ENCODE assay signal across 8 cellular contexts in the genomic region with DNA sequence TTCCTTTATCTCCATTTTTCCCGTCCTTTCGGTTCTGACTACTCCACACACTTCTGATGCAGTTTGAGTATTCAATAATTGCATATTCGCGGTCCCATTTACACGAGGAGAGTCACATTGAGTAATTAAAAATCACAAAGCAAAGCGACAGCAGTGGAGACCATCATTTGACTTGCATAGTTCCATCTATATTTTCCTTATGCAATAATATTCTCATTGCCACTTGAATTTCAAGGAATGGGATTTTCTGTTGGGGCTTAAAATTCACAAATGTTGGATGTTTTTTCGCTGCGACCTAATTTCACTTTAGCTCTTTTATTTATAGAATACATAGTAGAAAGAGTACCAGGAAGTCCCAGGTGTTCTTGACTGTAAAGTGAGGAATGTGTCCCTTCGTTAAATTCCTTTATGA.
DNase-seq lines count a peak whose midpoint lies in the region; ATAC-seq and TF ChIP-seq lines count a peak whose summit lies in the region.

No MANE protein-coding gene starts in this region.

- TF ChIP-seq CTCF in left lung (IDR thresholded peaks at IDR 0.05) (no peak), GM10266 (IDR thresholded peaks at IDR 0.05; ENCODE audit: control insufficient read depth, insufficient read depth, low read depth, missing control alignments) (no peak)

- H3K27me3 Mint-ChIP-seq in T-helper 2 cell treated with Interferon-gamma antibody and Interleukin-4, amounts not matched to agents 5 μg/mL and 100 μg/mL, for 36 hours (ENCODE audit: low read depth): no peaks in the 10 kb centered on the region
- peaks cover 1% of the 10 kb centered on the region for H3K27me3 Mint-ChIP-seq in activated naive CD8-positive, alpha-beta T cell treated with anti-CD3 and anti-CD28 coated beads, Interleukin-2, amount 50 U/mL, for 24 hours

- H3K27ac Mint-ChIP-seq in T-helper 2 cell treated with Interferon-gamma antibody and Interleukin-4, amounts not matched to agents 5 μg/mL and 100 μg/mL, for 36 hours: peak overlapping the region; percentile 93
- peak overlapping the region; percentile 82 for H3K27ac Mint-ChIP-seq in activated naive CD8-positive, alpha-beta T cell treated with anti-CD3 and anti-CD28 coated beads, Interleukin-2, amount 50 U/mL, for 24 hours

- H3K27me3 ChIP-seq in left lung (no peaks in the 10 kb centered on the region), subcutaneous abdominal adipose tissue (ENCODE audit: control insufficient read depth in 5 of 5, insufficient read depth in 4 of 5, low read length in 5 of 5) (no peaks in the 10 kb centered on the region)

- no peaks in the 10 kb centered on the region for H3K9me3 ChIP-seq in left lung
- no peaks in the 10 kb centered on the region for H3K9me3 ChIP-seq in subcutaneous abdominal adipose tissue (ENCODE audit: control insufficient read depth in 5 of 5, low read length in 5 of 5)

- H3K36me3 Mint-ChIP-seq in T-helper 2 cell treated with Interferon-gamma antibody and Interleukin-4, amounts not matched to agents 5 μg/mL and 100 μg/mL, for 36 hours (ENCODE audit: low read depth): peaks cover 7% of the 10 kb centered on the region
- peaks cover 23% of the 10 kb centered on the region for H3K36me3 Mint-ChIP-seq in activated naive CD8-positive, alpha-beta T cell treated with anti-CD3 and anti-CD28 coated beads, Interleukin-2, amount 50 U/mL, for 24 hours (ENCODE audit: low read depth)

- peaks cover 36% of the 10 kb centered on the region for H3K4me1 Mint-ChIP-seq in T-helper 2 cell treated with Interferon-gamma antibody and Interleukin-4, amounts not matched to agents 5 μg/mL and 100 μg/mL, for 36 hours (ENCODE audit: low read depth)
- peaks cover 60% of the 10 kb centered on the region for H3K4me1 Mint-ChIP-seq in activated naive CD8-positive, alpha-beta T cell treated with anti-CD3 and anti-CD28 coated beads, Interleukin-2, amount 50 U/mL, for 24 hours

- peaks cover 0 to 32% of the 10 kb centered on the region in 2 donors for H3K4me1 ChIP-seq in left lung
- H3K4me1 ChIP-seq in subcutaneous abdominal adipose tissue (ENCODE audit: control insufficient read depth in 5 of 5, insufficient read depth in 5 of 5, low read length in 5 of 5): peaks cover 0 to 33% (median 23%) of the 10 kb centered on the region in 5 donors

- ATAC-seq in activated naive CD8-positive, alpha-beta T cell treated with anti-CD3 and anti-CD28 coated beads, Interleukin-2, amount 50 U/mL, for 24 hours: no peak
- no peak for ATAC-seq in left lung
- no peak for ATAC-seq in HG03108 (IDR thresholded peaks at IDR 0.05; ENCODE audit: unreplicated experiment)
- no peak for ATAC-seq in HG02642 (IDR thresholded peaks at IDR 0.05; ENCODE audit: poor library complexity, unreplicated experiment)

- no peak for DNase-seq in T-helper 2 cell treated with Interferon-gamma antibody and Interleukin-4, amounts not matched to agents 5 μg/mL and 100 μg/mL, for 36 hours (ENCODE audit: low spot score)
- DNase-seq in T-helper 2 cell (no peak), left lung (no peak), GM10266 (ENCODE audit: extremely low spot score) (no peak)
- DNase-seq in activated naive CD8-positive, alpha-beta T cell treated with anti-CD3 and anti-CD28 coated beads, Interleukin-2, amount 50 U/mL, for 24 hours: no peak

- peak overlapping the region; percentile 78 for H3K4me3 Mint-ChIP-seq in T-helper 2 cell treated with Interferon-gamma antibody and Interleukin-4, amounts not matched to agents 5 μg/mL and 100 μg/mL, for 36 hours
- H3K4me3 Mint-ChIP-seq in activated naive CD8-positive, alpha-beta T cell treated with anti-CD3 and anti-CD28 coated beads, Interleukin-2, amount 50 U/mL, for 24 hours: peak overlapping the region; percentile 91

- intact Hi-C loops in left lung (cut with DNase I): no loop called here

- H3K9me3 Mint-ChIP-seq in T-helper 2 cell treated with Interferon-gamma antibody and Interleukin-4, amounts not matched to agents 5 μg/mL and 100 μg/mL, for 36 hours: peaks cover 7% of the 10 kb centered on the region
- H3K9me3 Mint-ChIP-seq in activated naive CD8-positive, alpha-beta T cell treated with anti-CD3 and anti-CD28 coated beads, Interleukin-2, amount 50 U/mL, for 24 hours: peaks cover 12% of the 10 kb centered on the region

- H3K27ac ChIP-seq in left lung (peak overlapping the region; percentile 63 to 94), subcutaneous abdominal adipose tissue (ENCODE audit: low read depth, low read length) (peak overlapping the region; percentile 92)

- H3K9ac ChIP-seq in subcutaneous abdominal adipose tissue (ENCODE audit: low read length in 5 of 5): peak overlapping the region in 4 of 5 donors; percentile 64 to 96 (median 78)

- H3K4me3 ChIP-seq in left lung (peak overlapping the region; percentile 38 to 77), subcutaneous abdominal adipose tissue (ENCODE audit: low read depth in 1 of 5, low read length in 5 of 5) (peak overlapping the region; percentile 61 to 89 (median 87))

- H3K36me3 ChIP-seq in left lung (no peaks in the 10 kb centered on the region), subcutaneous abdominal adipose tissue (ENCODE audit: control insufficient read depth in 5 of 5, insufficient read depth in 5 of 5, low read length in 5 of 5) (no peaks in the 10 kb centered on the region)
